ENCODE assay signal across 9 cellular contexts in the genomic region with DNA sequence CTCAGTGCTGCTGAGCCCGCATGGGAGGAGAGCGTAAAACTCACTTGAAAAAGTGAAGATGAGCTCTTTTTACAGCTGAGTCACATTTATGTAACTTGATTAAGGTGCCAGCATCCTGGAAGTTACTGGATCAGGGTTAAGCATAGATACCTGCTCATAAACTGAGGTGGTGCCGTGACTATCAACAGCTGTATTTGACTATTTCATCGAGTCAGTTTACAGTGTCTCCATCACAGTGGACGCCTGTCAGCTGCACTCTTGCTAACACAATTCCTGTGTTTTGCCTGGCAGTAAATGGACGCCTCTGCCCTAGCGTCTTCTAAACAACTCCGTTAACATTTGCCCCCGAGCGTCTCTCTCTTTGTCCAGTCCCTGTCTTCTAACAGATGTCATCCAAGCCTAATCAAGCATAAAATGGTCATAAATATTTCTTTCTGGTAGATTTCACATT.
DNase-seq lines count a peak whose midpoint lies in the region; ATAC-seq and TF ChIP-seq lines count a peak whose summit lies in the region.
"Had no signal": no experiment of that assay in that cellular context is flagged by ENCODE, and none has a peak within 500 bp of the region (broad histone marks: within the 10 kb centered on the region; RNA-seq: fewer than 3 reads in every experiment).

No MANE protein-coding gene starts in this region.

- H3K27ac ChIP-seq in IMR-90 (ENCODE audit: insufficient read depth, low read length): peak overlapping the region; percentile 69; the same call in 1 of the 2 replicates

- ATAC-seq in IMR-90 (ENCODE audit: low read depth) (peak; percentile 35; the same call in 1 of the 2 replicates), left colon (peak; percentile 82)

- H3K4me3 ChIP-seq in IMR-90 (ENCODE audit: insufficient read depth, low read depth, low read length) (no peak overlapping the region), skeletal muscle satellite cell (ENCODE audit: low read length) (peak overlapping the region; percentile 39)

- POLR2A ChIA-PET in IMR-90 (lab: Charles Lee; ENCODE audit: unreplicated experiment): no interaction called here

- H3K18ac ChIP-seq in IMR-90 (ENCODE audit: low read depth, low read length): peak overlapping the region; percentile 86

- no TSS peak for BruUV-seq in IMR-90 (replicated peaks; lab: Mats Ljungman, UMichigan)

- TF ChIP-seq POLR2A in IMR-90 (IDR thresholded peaks at IDR 0.05; ENCODE audit: low read depth, low read length): no peak

- in situ Hi-C loops in IMR-90 (cut with MboI; ENCODE audit: low sequenced_read_pairs): no loop called here
- in situ Hi-C loops in GM13976 (cut with MboI; ENCODE audit: low sequenced_read_pairs, unreplicated experiment): no loop called here

- 32% methylated on average over 4 of the region's 10 CpGs; no CpG with 5 or more reads in 1 of the 2 experiments for WGBS in IMR-90 (ENCODE audit: extremely low coverage in 2 of 2, insufficient read length in 1 of 2), 2 experiments

- H3K23ac ChIP-seq in IMR-90 (ENCODE audit: low read depth, low read length): peak overlapping the region; percentile 83

- peaks cover 22% of the 10 kb centered on the region for H3K4me1 ChIP-seq in IMR-90 (ENCODE audit: control insufficient read depth, insufficient read depth, low read length)
- peaks cover 32% of the 10 kb centered on the region for H3K4me1 ChIP-seq in skeletal muscle satellite cell (ENCODE audit: control insufficient read depth, insufficient read depth, low read length)

- H3K9me1 ChIP-seq in IMR-90 (ENCODE audit: insufficient read depth, low read length): peaks cover 12% of the 10 kb centered on the region

- H2BK120ac ChIP-seq in IMR-90 (ENCODE audit: low read depth, low read length): peak overlapping the region; percentile 93

- peak overlapping the region; percentile 82 for H4K91ac ChIP-seq in IMR-90 (ENCODE audit: insufficient read depth, low read depth, low read length)

- peak overlapping the region; percentile 43 for H3K9ac ChIP-seq in IMR-90 (ENCODE audit: low read depth, low read length)
- H3K9ac ChIP-seq in skeletal muscle satellite cell (ENCODE audit: low read depth, low read length): peak overlapping the region; percentile 72

- peak overlapping the region; percentile 58 for H3K56ac ChIP-seq in IMR-90 (ENCODE audit: extremely low read depth, insufficient read depth, low read length)

- TF ChIP-seq RAD21 in IMR-90 (IDR thresholded peaks at IDR 0.05; ENCODE audit: low read length): no peak

- dilution Hi-C loops in IMR-90 (cut with HindIII; ENCODE audit: low sequenced_read_pairs, unreplicated experiment): no loop called here

- H3K27me3 ChIP-seq in IMR-90 (ENCODE audit: control insufficient read depth, insufficient read depth, low read length): no peaks in the 10 kb centered on the region
- no peaks in the 10 kb centered on the region for H3K27me3 ChIP-seq in skeletal muscle satellite cell (ENCODE audit: control insufficient read depth, insufficient read depth, low read length)

- no peaks in the 10 kb centered on the region for H3K9me3 ChIP-seq in IMR-90 (ENCODE audit: control insufficient read depth, insufficient read depth, low read length)
- no peaks in the 10 kb centered on the region for H3K9me3 ChIP-seq in skeletal muscle satellite cell (replicated peaks; ENCODE audit: low read length)

- DNase-seq in IMR-90 (peak; percentile 44), SK-N-DZ (ENCODE audit: low spot score) (peak; percentile 22), left colon (no peak), NCI-H82 treated with DMSO at 0.1 percent for 48 hours (lab: John Stamatoyannopoulos, UW; ENCODE audit: unreplicated experiment) (no peak), GM13976 (ENCODE audit: low spot score) (no peak)
- DNase-seq in activated CD8-positive, alpha-beta memory T cell treated with anti-CD3 and anti-CD28 coated beads for 24 hours: no peak
- DNase-seq: cerebellar nuclear complex, RPMI8226 had no signal

- H3K4me2 ChIP-seq in IMR-90 (ENCODE audit: low read depth, low read length): peak overlapping the region; percentile 60
- peak overlapping the region; percentile 73 for H3K4me2 ChIP-seq in skeletal muscle satellite cell (ENCODE audit: low read length)

- CTCF ChIA-PET in IMR-90 (lab: Yijun Ruan, JAX): interaction anchor here (1.0 kb wide), 1 partner anchor 21 kb away, joined by 6 read pairs; no protein-coding TSS in a partner anchor

- H4K20me1 ChIP-seq in IMR-90 (ENCODE audit: insufficient read depth, low read length): no peaks in the 10 kb centered on the region

- H2AFZ ChIP-seq in IMR-90 (replicated peaks; ENCODE audit: low read length, poor library complexity): peak overlapping the region; percentile 58

- TF ChIP-seq CTCF in IMR-90 (conservative IDR thresholded peaks at IDR 0.05; ENCODE audit: low read depth, low read length): no peak
- TF ChIP-seq CTCF in GM13976 (IDR thresholded peaks at IDR 0.05; ENCODE audit: borderline replicate concordance, control extremely low read depth, extremely low read depth, insufficient read depth, missing control alignments): no peak

- peak overlapping the region; percentile 89 for H3K4ac ChIP-seq in IMR-90 (ENCODE audit: low read depth, low read length)

- intact Hi-C loops in IMR-90 (cut with micrococcal nuclease): loop anchor here (5.0 kb wide), 1 partner anchor 102 kb away; no protein-coding TSS in a partner anchor
- intact Hi-C loops in left colon (cut with DNase I, micrococcal nuclease): no loop called here

- H2BK5ac ChIP-seq in IMR-90 (ENCODE audit: low read depth, low read length, poor library complexity, severe bottlenecking): peak overlapping the region; percentile 80

- peak overlapping the region; percentile 81 for H2AK5ac ChIP-seq in IMR-90 (ENCODE audit: low read depth, low read length)

- H4K5ac ChIP-seq in IMR-90 (ENCODE audit: low read depth, low read length): peak overlapping the region; percentile 93

- peaks cover 0 to 30% of the 10 kb centered on the region in 2 experiments; a peak in 3 of 4 replicates for H3K79me1 ChIP-seq in IMR-90 (ENCODE audit: low read depth in 1 of 2, low read length in 2 of 2)

- H3K14ac ChIP-seq in IMR-90 (replicated peaks; ENCODE audit: low read depth, low read length): peak overlapping the region; percentile 85

- H2AK9ac ChIP-seq in IMR-90 (replicated peaks; ENCODE audit: low read depth, low read length, poor library complexity): no peak overlapping the region

- H2BK15ac ChIP-seq in IMR-90 (ENCODE audit: low read depth, low read length): peak overlapping the region; percentile 69; the same call in 2 of the 3 replicates

- H4K8ac ChIP-seq in IMR-90 (ENCODE audit: low read depth in 2 of 2, low read length in 2 of 2): peak overlapping the region; percentile 45 to 80; a peak in 3 of 4 replicates

- H2BK20ac ChIP-seq in IMR-90 (ENCODE audit: low read depth, low read length): peak overlapping the region; percentile 84

- no peaks in the 10 kb centered on the region for H3K36me3 ChIP-seq in IMR-90 (ENCODE audit: control insufficient read depth, insufficient read depth, low read length)
- no peaks in the 10 kb centered on the region for H3K36me3 ChIP-seq in skeletal muscle satellite cell (ENCODE audit: insufficient read depth, low read length)

TF ChIP-seq in IMR-90, 13 proteins besides CTCF, POLR2A, EP300 and RAD21:
- no peak for TF ChIP-seq CHD1 (IDR thresholded peaks at IDR 0.05; ENCODE audit: low read depth, low read length)
- TF ChIP-seq, protein P1, sequence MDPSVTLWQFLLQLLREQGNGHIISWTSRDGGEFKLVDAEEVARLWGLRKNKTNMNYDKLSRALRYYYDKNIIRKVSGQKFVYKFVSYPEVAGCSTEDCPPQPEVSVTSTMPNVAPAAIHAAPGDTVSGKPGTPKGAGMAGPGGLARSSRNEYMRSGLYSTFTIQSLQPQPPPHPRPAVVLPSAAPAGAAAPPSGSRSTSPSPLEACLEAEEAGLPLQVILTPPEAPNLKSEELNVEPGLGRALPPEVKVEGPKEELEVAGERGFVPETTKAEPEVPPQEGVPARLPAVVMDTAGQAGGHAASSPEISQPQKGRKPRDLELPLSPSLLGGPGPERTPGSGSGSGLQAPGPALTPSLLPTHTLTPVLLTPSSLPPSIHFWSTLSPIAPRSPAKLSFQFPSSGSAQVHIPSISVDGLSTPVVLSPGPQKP (IDR thresholded peaks at IDR 0.05; ENCODE audit: borderline replicate concordance, low read depth, low read length): no peak

Comparison
In these comparisons a context has a peak if more than half of its experiments do, and no peak if none do; other contexts are left out.
1. DNase-seq: peak in IMR-90 (single experiment) and SK-N-DZ (single experiment); none in left colon (0 of 2), NCI-H82 treated with DMSO at 0.1 percent for 48 hours (single experiment), activated CD8-positive, alpha-beta memory T cell treated with anti-CD3 and anti-CD28 coated beads for 24 hours (single experiment) and GM13976 (single experiment).